16 cellular contexts compared by ENCODE assay signal in genomic region chr17:39628655-39629493, GRCh38. TPM values are rescaled to one million over a fixed set of nuclear protein-coding genes. Genes with fewer than 3 reads are reported as not detected.
DNase-seq lines count a peak whose midpoint lies in the region; ATAC-seq and TF ChIP-seq lines count a peak whose summit lies in the region.
"Had no signal": no experiment of that assay in that cellular context is flagged by ENCODE, and none has a peak within 500 bp of the region (broad histone marks: within the 10 kb centered on the region; RNA-seq: fewer than 3 reads in every experiment).

No MANE protein-coding gene starts in this region.

- peaks cover 53% of the 10 kb centered on the region for H3K27me3 ChIP-seq in neural progenitor cell
- H3K27me3 ChIP-seq: testis had no signal

- H2AFZ ChIP-seq in neural progenitor cell (replicated peaks): no peak overlapping the region

- no peaks in the 10 kb centered on the region for H3K79me2 ChIP-seq in neural progenitor cell (ENCODE audit: low read depth)

- H3K27me3 Mint-ChIP-seq in central memory CD8-positive, alpha-beta T cell: peaks cover 61% of the 10 kb centered on the region
- H3K27me3 Mint-ChIP-seq in neural progenitor cell (ENCODE audit: insufficient read depth, low read depth): peaks cover 45% of the 10 kb centered on the region
- H3K27me3 Mint-ChIP-seq in nephron progenitor cell (ENCODE audit: low read depth, poor library complexity): peaks cover 82% of the 10 kb centered on the region
- peaks cover 44% of the 10 kb centered on the region for H3K27me3 Mint-ChIP-seq in chondrocyte (ENCODE audit: low read depth)
- peaks cover 67% of the 10 kb centered on the region for H3K27me3 Mint-ChIP-seq in stimulated activated memory B cell treated with anti-CD40 and anti-IgM and Interleukin-4, amounts not matched to agents 10 μg/mL and 1 μg/mL and 100 μg/mL, for 72 hours

- H3K4me1 ChIP-seq in neural progenitor cell: peaks cover 28% of the 10 kb centered on the region

- H3K4me2 ChIP-seq in neural progenitor cell: peak overlapping the region; percentile 100

- no peak overlapping the region for H3K27ac ChIP-seq in neural progenitor cell
- H3K27ac ChIP-seq: brain microvascular endothelial cell, testis had no signal

- peak; percentile 92 for DNase-seq in DMS153 treated with DMSO at 0.1 percent for 48 hours (lab: John Stamatoyannopoulos, UW; ENCODE audit: unreplicated experiment)
- peak; percentile 48 for DNase-seq in NCI-H2107 (lab: John Stamatoyannopoulos, UW)
- DNase-seq in central memory CD8-positive, alpha-beta T cell (ENCODE audit: low spot score in 2 of 2): no peak
- DNase-seq in neural progenitor cell (ENCODE audit: low spot score): no peak
- no peak for DNase-seq in nephron progenitor cell
- no peak for DNase-seq in chondrocyte (ENCODE audit: low spot score)
- DNase-seq in activated naive CD4-positive, alpha-beta T cell treated with anti-CD3 and anti-CD28 coated beads, Interleukin-2, amount 50 U/mL, for 16 hours: no peak
- DNase-seq: activated CD4-positive, CD25-positive, alpha-beta regulatory T cell; brain microvascular endothelial cell; foreskin melanocyte; HFFc6; posterior cingulate gyrus; SW 1271; testis had no signal

- H3K36me3 Mint-ChIP-seq in central memory CD8-positive, alpha-beta T cell (ENCODE audit: insufficient read depth): no peaks in the 10 kb centered on the region
- H3K36me3 Mint-ChIP-seq in neural progenitor cell (no peaks in the 10 kb centered on the region), nephron progenitor cell (ENCODE audit: low read depth) (no peaks in the 10 kb centered on the region), chondrocyte (ENCODE audit: low read depth) (peaks cover 3% of the 10 kb centered on the region)
- no peaks in the 10 kb centered on the region for H3K36me3 Mint-ChIP-seq in stimulated activated memory B cell treated with anti-CD40 and anti-IgM and Interleukin-4, amounts not matched to agents 10 μg/mL and 1 μg/mL and 100 μg/mL, for 72 hours
- H3K36me3 Mint-ChIP-seq: CD14-positive monocyte had no signal

- no peaks in the 10 kb centered on the region for H3K9me3 ChIP-seq in neural progenitor cell (ENCODE audit: low read depth)
- H3K9me3 ChIP-seq: testis had no signal

- peaks cover 21% of the 10 kb centered on the region for H3F3A ChIP-seq in neural progenitor cell (ENCODE audit: low read depth)

- no peak for ATAC-seq in central memory CD8-positive, alpha-beta T cell (replicated peaks; ENCODE audit: extremely low read depth, poor library complexity, severe bottlenecking)
- no peak for ATAC-seq in stimulated activated memory B cell treated with anti-CD40 and anti-IgM and Interleukin-4, amounts not matched to agents 10 μg/mL and 1 μg/mL and 100 μg/mL, for 72 hours

- no peak overlapping the region for H3K4me3 ChIP-seq in neural progenitor cell
- H3K4me3 ChIP-seq: testis had no signal

- no peak for TF ChIP-seq CTCF in neural progenitor cell (IDR thresholded peaks at IDR 0.05)
- no peak for TF ChIP-seq CTCF in nephron progenitor cell (IDR thresholded peaks at IDR 0.05)
- no peak for TF ChIP-seq CTCF in chondrocyte (IDR thresholded peaks at IDR 0.05)

- no peaks in the 10 kb centered on the region for H3K9me3 Mint-ChIP-seq in central memory CD8-positive, alpha-beta T cell
- H3K9me3 Mint-ChIP-seq in neural progenitor cell (no peaks in the 10 kb centered on the region), nephron progenitor cell (no peaks in the 10 kb centered on the region), chondrocyte (ENCODE audit: low read depth) (no peaks in the 10 kb centered on the region)
- no peaks in the 10 kb centered on the region for H3K9me3 Mint-ChIP-seq in stimulated activated memory B cell treated with anti-CD40 and anti-IgM and Interleukin-4, amounts not matched to agents 10 μg/mL and 1 μg/mL and 100 μg/mL, for 72 hours
- H3K9me3 Mint-ChIP-seq: HFFc6 had no signal

- H3K36me3 ChIP-seq in neural progenitor cell: no peaks in the 10 kb centered on the region
- H3K36me3 ChIP-seq: brain microvascular endothelial cell had no signal

- H3K4me3 Mint-ChIP-seq in central memory CD8-positive, alpha-beta T cell: no peak overlapping the region
- H3K4me3 Mint-ChIP-seq in neural progenitor cell: peak overlapping the region; percentile 66
- no peak overlapping the region for H3K4me3 Mint-ChIP-seq in nephron progenitor cell
- H3K4me3 Mint-ChIP-seq in chondrocyte (ENCODE audit: unreplicated experiment): no peak overlapping the region
- H3K4me3 Mint-ChIP-seq in stimulated activated memory B cell treated with anti-CD40 and anti-IgM and Interleukin-4, amounts not matched to agents 10 μg/mL and 1 μg/mL and 100 μg/mL, for 72 hours: no peak overlapping the region
- H3K4me3 Mint-ChIP-seq: HFFc6 had no signal

- H4K20me1 ChIP-seq in neural progenitor cell (ENCODE audit: low read depth): peaks cover 13% of the 10 kb centered on the region

- peaks cover 17% of the 10 kb centered on the region for H3K4me1 Mint-ChIP-seq in central memory CD8-positive, alpha-beta T cell
- peaks cover 23% of the 10 kb centered on the region for H3K4me1 Mint-ChIP-seq in neural progenitor cell
- peaks cover 53% of the 10 kb centered on the region for H3K4me1 Mint-ChIP-seq in nephron progenitor cell
- peaks cover 8% of the 10 kb centered on the region for H3K4me1 Mint-ChIP-seq in chondrocyte (ENCODE audit: low read depth)
- H3K4me1 Mint-ChIP-seq in stimulated activated memory B cell treated with anti-CD40 and anti-IgM and Interleukin-4, amounts not matched to agents 10 μg/mL and 1 μg/mL and 100 μg/mL, for 72 hours: peaks cover 16% of the 10 kb centered on the region

- no peak overlapping the region for H3K9ac ChIP-seq in neural progenitor cell

- peak overlapping the region; percentile 72 for H3K27ac Mint-ChIP-seq in central memory CD8-positive, alpha-beta T cell (ENCODE audit: low read depth)
- H3K27ac Mint-ChIP-seq in neural progenitor cell (peak overlapping the region; percentile 54), nephron progenitor cell (no peak overlapping the region), chondrocyte (ENCODE audit: unreplicated experiment) (no peak overlapping the region)
- no peak overlapping the region for H3K27ac Mint-ChIP-seq in stimulated activated memory B cell treated with anti-CD40 and anti-IgM and Interleukin-4, amounts not matched to agents 10 μg/mL and 1 μg/mL and 100 μg/mL, for 72 hours
- H3K27ac Mint-ChIP-seq: HFFc6 had no signal

RNA-seq across cellular contexts. Expression of gene PPP1R1B, which starts 2.1 kb away (rescaled TPM):
- 0.90 TPM in 1 of 2 replicates, not detected in the other for total RNA-seq in neural progenitor cell (ENCODE audit: low replicate concordance)
- total RNA-seq in chondrocyte: 0.12 to 0.75 TPM in 2 of 3 replicates, not detected in the other
- total RNA-seq: HFFc6 had no signal

RNA-seq across cellular contexts. Expression of gene STARD3, which starts 8.1 kb away (rescaled TPM):
- total RNA-seq in neural progenitor cell (ENCODE audit: low replicate concordance): 21.5 and 54.9 TPM in 2 replicates
- 39.8 to 49.6 TPM (median 42.3 TPM) in 3 replicates for total RNA-seq in chondrocyte

RNA-seq across cellular contexts. Expression of gene NEUROD2, which starts 21.2 kb away (rescaled TPM):
- total RNA-seq in neural progenitor cell (ENCODE audit: low replicate concordance) (not detected in 2 replicates), chondrocyte (not detected in 3 replicates)
- total RNA-seq: HFFc6 had no signal

RNA-seq across cellular contexts. Expression of gene TCAP, which starts 36.3 kb away (rescaled TPM):
- total RNA-seq in neural progenitor cell (ENCODE audit: low replicate concordance): 0.19 and 1.3 TPM in 2 replicates
- 0.64 to 1.3 TPM (median 0.77 TPM) in 3 replicates for total RNA-seq in chondrocyte

RNA-seq across cellular contexts. Expression of gene PNMT, which starts 39.4 kb away (rescaled TPM):
- total RNA-seq in neural progenitor cell (ENCODE audit: low replicate concordance): 0.28 TPM in 1 of 2 replicates, not detected in the other
- 0.22 to 2.7 TPM (median 0.46 TPM) in 3 replicates for total RNA-seq in chondrocyte

Comparison
In these comparisons a context has a peak if more than half of its experiments do, and no peak if none do; other contexts are left out.
1. DNase-seq: peak in DMS153 treated with DMSO at 0.1 percent for 48 hours (single experiment) and NCI-H2107 (single experiment); none in central memory CD8-positive, alpha-beta T cell (0 of 2), neural progenitor cell (single experiment), nephron progenitor cell (single experiment), chondrocyte (single experiment) and activated naive CD4-positive, alpha-beta T cell treated with anti-CD3 and anti-CD28 coated beads, Interleukin-2, amount 50 U/mL, for 16 hours (single experiment).
2. H3K27ac Mint-ChIP-seq: peak in central memory CD8-positive, alpha-beta T cell (single experiment) and neural progenitor cell (single experiment); none in nephron progenitor cell (single experiment), chondrocyte (single experiment) and stimulated activated memory B cell treated with anti-CD40 and anti-IgM and Interleukin-4, amounts not matched to agents 10 μg/mL and 1 μg/mL and 100 μg/mL, for 72 hours (single experiment).